In genomic region chr4:11402192-11402591, GRCh38 we compare ENCODE assay signal across 18 cellular contexts. TPM values are rescaled to one million over a fixed set of nuclear protein-coding genes. Genes with fewer than 3 reads are reported as not detected.
A peak's percentile ranks its signal among the peaks of the same experiment; 100 is the strongest.
DNase-seq lines count a peak whose midpoint lies in the region; ATAC-seq and TF ChIP-seq lines count a peak whose summit lies in the region.
"Had no signal": no experiment of that assay in that cellular context is flagged by ENCODE, and none has a peak within 500 bp of the region (broad histone marks: within the 10 kb centered on the region; RNA-seq: fewer than 3 reads in every experiment).

No MANE protein-coding gene starts in this region.

- H3K27ac Mint-ChIP-seq in stimulated activated naive B cell treated with anti-CD40 and anti-IgM and Interleukin-4, amounts not matched to agents 10 μg/mL and 1 μg/mL and 100 μg/mL, for 72 hours = peak overlapping the region; percentile 7
- no peak overlapping the region for H3K27ac Mint-ChIP-seq in endodermal cell
- H3K27ac Mint-ChIP-seq: GM23338; naive thymus-derived CD4-positive, alpha-beta T cell had no signal

- H3K4me3 ChIP-seq in H7 (ENCODE audit: insufficient read depth, low read depth, low read length) (no peak overlapping the region), endodermal cell (ENCODE audit: low read length) (no peak overlapping the region)
- H3K4me3 ChIP-seq: BLaER1, GM23338, K562, lung, prostate gland, thoracic aorta had no signal

- peaks cover 28 to 31% of the 10 kb centered on the region in 2 donors for H3K36me3 Mint-ChIP-seq in stimulated activated naive B cell treated with anti-CD40 and anti-IgM and Interleukin-4, amounts not matched to agents 10 μg/mL and 1 μg/mL and 100 μg/mL, for 72 hours
- peaks cover 12% of the 10 kb centered on the region for H3K36me3 Mint-ChIP-seq in endodermal cell (ENCODE audit: low read depth)
- H3K36me3 Mint-ChIP-seq: naive thymus-derived CD4-positive, alpha-beta T cell had no signal

- peaks cover 30 to 60% of the 10 kb centered on the region in 2 donors for H3K4me1 Mint-ChIP-seq in stimulated activated naive B cell treated with anti-CD40 and anti-IgM and Interleukin-4, amounts not matched to agents 10 μg/mL and 1 μg/mL and 100 μg/mL, for 72 hours
- H3K4me1 Mint-ChIP-seq in endodermal cell = peaks cover 13% of the 10 kb centered on the region

- H3K9me3 ChIP-seq in endodermal cell (ENCODE audit: control insufficient read depth, low read length) = no peaks in the 10 kb centered on the region
- H3K9me3 ChIP-seq: prostate gland, thoracic aorta had no signal

- no peak for DNase-seq in stimulated activated naive B cell treated with anti-CD40 and anti-IgM and Interleukin-4, amounts not matched to agents 10 μg/mL and 1 μg/mL and 100 μg/mL, for 72 hours
- no peak for DNase-seq in stimulated activated CD4-positive, alpha-beta T cell treated with anti-CD3 and anti-CD28 coated beads, Interleukin-4, amount 100 ng/mL, for 4 hours
- DNase-seq in H7 (no peak), endodermal cell (no peak)
- DNase-seq: activated T-cell treated with anti-CD3 and anti-CD28 coated beads, Interleukin-2, amount 50 U/mL, for 4 hours; DMS79 treated with DMSO at 0.1 percent for 48 hours; naive thymus-derived CD4-positive, alpha-beta T cell; NCI-H226; T1000 had no signal

- H3K36me3 ChIP-seq in H7 (replicated peaks; ENCODE audit: control insufficient read depth, insufficient read depth, low read length) (no peaks in the 10 kb centered on the region), endodermal cell (ENCODE audit: control insufficient read depth, insufficient read depth, low read length) (no peaks in the 10 kb centered on the region)
- H3K36me3 ChIP-seq: BLaER1, prostate gland, thoracic aorta had no signal

- no peak overlapping the region for H3K9ac ChIP-seq in endodermal cell (ENCODE audit: extremely low read depth, low read length, poor library complexity, severe bottlenecking)
- H3K9ac ChIP-seq: BLaER1 had no signal

- no peak overlapping the region for H3K27ac ChIP-seq in endodermal cell (ENCODE audit: low read depth, low read length)
- H3K27ac ChIP-seq: BLaER1, prostate gland, thoracic aorta had no signal

- ATAC-seq in GM18870 (IDR thresholded peaks at IDR 0.05; ENCODE audit: unreplicated experiment) = peak; percentile 43
- peak; percentile 61 for ATAC-seq in GM21576 (IDR thresholded peaks at IDR 0.05; ENCODE audit: unreplicated experiment)
- peak; percentile 61 for ATAC-seq in HG03066 (IDR thresholded peaks at IDR 0.05; ENCODE audit: low read depth, unreplicated experiment)
- ATAC-seq in stimulated activated naive B cell treated with anti-CD40 and anti-IgM and Interleukin-4, amounts not matched to agents 10 μg/mL and 1 μg/mL and 100 μg/mL, for 72 hours (replicated peaks) = no peak
- ATAC-seq: activated T-cell treated with anti-CD3 and anti-CD28 coated beads, Interleukin-2, amount 50 U/mL, for 4 hours; GM23338; K562; naive thymus-derived CD4-positive, alpha-beta T cell had no signal

- H3K27me3 Mint-ChIP-seq in stimulated activated naive B cell treated with anti-CD40 and anti-IgM and Interleukin-4, amounts not matched to agents 10 μg/mL and 1 μg/mL and 100 μg/mL, for 72 hours = no peaks in the 10 kb centered on the region
- no peaks in the 10 kb centered on the region for H3K27me3 Mint-ChIP-seq in endodermal cell (ENCODE audit: insufficient read depth)
- H3K27me3 Mint-ChIP-seq: naive thymus-derived CD4-positive, alpha-beta T cell had no signal

- H3K4me1 ChIP-seq in endodermal cell (ENCODE audit: control insufficient read depth, insufficient read depth, low read length) = peaks cover 3% of the 10 kb centered on the region
- H3K4me1 ChIP-seq: prostate gland had no signal

- H3K9me3 Mint-ChIP-seq in stimulated activated naive B cell treated with anti-CD40 and anti-IgM and Interleukin-4, amounts not matched to agents 10 μg/mL and 1 μg/mL and 100 μg/mL, for 72 hours = no peaks in the 10 kb centered on the region
- no peaks in the 10 kb centered on the region for H3K9me3 Mint-ChIP-seq in endodermal cell
- H3K9me3 Mint-ChIP-seq: activated T-cell treated with anti-CD3 and anti-CD28 coated beads, Interleukin-2, amount 50 U/mL, for 4 hours; GM23338 had no signal

- H3K27me3 ChIP-seq in H7 (ENCODE audit: control insufficient read depth, insufficient read depth, low read length) (no peaks in the 10 kb centered on the region), endodermal cell (ENCODE audit: control insufficient read depth, insufficient read depth, low read length, poor library complexity, severe bottlenecking) (no peaks in the 10 kb centered on the region)
- H3K27me3 ChIP-seq: BLaER1 had no signal

- 91 to 92% methylated on average over 2 to 3 of the region's 3 CpGs for WGBS in endodermal cell (ENCODE audit: insufficient coverage in 1 of 2, insufficient read length in 1 of 2), 2 experiments

- H3K4me3 Mint-ChIP-seq in stimulated activated naive B cell treated with anti-CD40 and anti-IgM and Interleukin-4, amounts not matched to agents 10 μg/mL and 1 μg/mL and 100 μg/mL, for 72 hours = no peak overlapping the region
- no peak overlapping the region for H3K4me3 Mint-ChIP-seq in endodermal cell
- H3K4me3 Mint-ChIP-seq: activated T-cell treated with anti-CD3 and anti-CD28 coated beads, Interleukin-2, amount 50 U/mL, for 4 hours; GM23338; naive thymus-derived CD4-positive, alpha-beta T cell had no signal

- no peak for TF ChIP-seq CTCF in endodermal cell (conservative IDR thresholded peaks at IDR 0.05)

RNA-seq across cellular contexts. Expression of gene HS3ST1, which starts 26.5 kb away (rescaled TPM):
- total RNA-seq in H7 (2014; rRNA removed; shearing (Covaris generic)) = 0.07 and 0.17 TPM in 2 replicates
- total RNA-seq in endodermal cell = 1 to 10 TPM; 1.3 to 2.8 TPM
- 5.7 TPM for polyA plus RNA-seq in endodermal cell (2013, experiment 1 of 2)
- 4.5 TPM for polyA plus RNA-seq in endodermal cell (2013, experiment 2 of 2)
- polyA plus RNA-seq: K562; naive thymus-derived CD4-positive, alpha-beta T cell had no signal

Comparison
In these comparisons a context has a peak if more than half of its experiments do, and no peak if none do; other contexts are left out.
1. ATAC-seq: peak in GM18870 (single experiment), GM21576 (single experiment) and HG03066 (single experiment); none in stimulated activated naive B cell treated with anti-CD40 and anti-IgM and Interleukin-4, amounts not matched to agents 10 μg/mL and 1 μg/mL and 100 μg/mL, for 72 hours (0 of 2).